Comparison of ENCODE assay signal across 10 cellular contexts in the genomic region with DNA sequence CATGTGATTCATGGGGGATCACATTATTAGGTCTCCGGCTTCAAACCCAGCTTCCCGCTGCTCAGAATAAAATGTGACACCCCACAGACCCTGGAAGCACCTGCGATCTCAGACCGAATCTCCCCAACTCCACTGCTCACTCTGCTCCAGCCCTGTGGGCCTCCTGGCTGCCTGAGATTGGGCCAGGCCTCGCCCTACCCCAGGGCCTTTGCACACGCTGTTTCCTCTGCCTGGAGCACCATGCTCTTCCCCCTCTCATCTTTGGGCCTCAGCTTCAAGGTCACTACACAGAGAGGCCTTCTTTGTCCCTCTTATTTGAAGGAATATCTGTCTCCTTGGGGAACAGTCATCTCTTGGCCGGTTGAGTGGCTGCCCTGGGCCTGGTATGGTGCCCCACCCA. TPM values are rescaled to one million over a fixed set of nuclear protein-coding genes. Genes with fewer than 3 reads are reported as not detected.
DNase-seq lines count a peak whose midpoint lies in the region; ATAC-seq, FAIRE-seq and TF ChIP-seq lines count a peak whose summit lies in the region.
"Had no signal": no experiment of that assay in that cellular context is flagged by ENCODE, and none has a peak within 500 bp of the region (broad histone marks: within the 10 kb centered on the region; RNA-seq: fewer than 3 reads in every experiment).

No MANE protein-coding gene starts in this region.

- H3K4me3 ChIP-seq in gastroesophageal sphincter = no peak overlapping the region
- H3K4me3 ChIP-seq in pancreas = no peak overlapping the region
- no peak overlapping the region for H3K4me3 ChIP-seq in uterus

- TF ChIP-seq POLR2A in gastroesophageal sphincter (IDR thresholded peaks at IDR 0.05) (no peak), uterus (IDR thresholded peaks at IDR 0.05) (no peak)

- WGBS in gastroesophageal sphincter (ENCODE audit: low coverage in 1 of 2), 2 donors = 77 to 93% methylated on average over 2 to 3 of the region's 7 CpGs
- 89 to 96% methylated on average over 7 of the region's 7 CpGs for WGBS in pancreas, 2 donors

- H3K4me1 ChIP-seq in gastroesophageal sphincter = peaks cover 0 to 97% (median 50%) of the 10 kb centered on the region in 3 donors
- peaks cover 25 to 31% (median 26%) of the 10 kb centered on the region in 3 donors for H3K4me1 ChIP-seq in pancreas
- peaks cover 5 to 14% of the 10 kb centered on the region in 2 donors for H3K4me1 ChIP-seq in uterus

- peaks cover under 1% of the 10 kb centered on the region for H3K36me3 Mint-ChIP-seq in activated naive CD8-positive, alpha-beta T cell treated with anti-CD3 and anti-CD28 coated beads for 36 hours
- H3K36me3 Mint-ChIP-seq in activated naive CD8-positive, alpha-beta T cell treated with anti-CD3 and anti-CD28 coated beads, Interleukin-2, amount 50 U/mL, for 24 hours (ENCODE audit: low read depth) = no peaks in the 10 kb centered on the region

- TF ChIP-seq EP300 in gastroesophageal sphincter (IDR thresholded peaks at IDR 0.05) = no peak

- intact Hi-C loops in pancreas (cut with DNase I) (no loop called here), uterus (cut with DNase I; ENCODE audit: low total_unique reads) (no loop called here)

- no peak for FAIRE-seq in pancreas (lab: Jason Lieb, UNC)

- H3K4me1 Mint-ChIP-seq in activated naive CD8-positive, alpha-beta T cell treated with anti-CD3 and anti-CD28 coated beads for 36 hours = peaks cover 8% of the 10 kb centered on the region
- peaks cover 16% of the 10 kb centered on the region for H3K4me1 Mint-ChIP-seq in activated naive CD8-positive, alpha-beta T cell treated with anti-CD3 and anti-CD28 coated beads, Interleukin-2, amount 50 U/mL, for 24 hours

- H3K27ac ChIP-seq in gastroesophageal sphincter = peak overlapping the region; percentile 69 to 96 (median 93)
- peak overlapping the region; percentile 73 to 81 (median 79) for H3K27ac ChIP-seq in pancreas
- peak overlapping the region; percentile 87 to 92 for H3K27ac ChIP-seq in uterus

- H3K36me3 ChIP-seq in gastroesophageal sphincter = no peaks in the 10 kb centered on the region
- H3K36me3 ChIP-seq in pancreas = no peaks in the 10 kb centered on the region
- no peaks in the 10 kb centered on the region for H3K36me3 ChIP-seq in uterus

- TF ChIP-seq CTCF in gastroesophageal sphincter (IDR thresholded peaks at IDR 0.05) (no peak), pancreas (IDR thresholded peaks at IDR 0.05) (no peak), uterus (IDR thresholded peaks at IDR 0.05) (no peak)

- H3K27ac Mint-ChIP-seq in activated naive CD8-positive, alpha-beta T cell treated with anti-CD3 and anti-CD28 coated beads for 36 hours = peak overlapping the region; percentile 38
- no peak overlapping the region for H3K27ac Mint-ChIP-seq in activated naive CD8-positive, alpha-beta T cell treated with anti-CD3 and anti-CD28 coated beads, Interleukin-2, amount 50 U/mL, for 24 hours

- no peak overlapping the region for H3K4me3 Mint-ChIP-seq in activated naive CD8-positive, alpha-beta T cell treated with anti-CD3 and anti-CD28 coated beads for 36 hours
- no peak overlapping the region for H3K4me3 Mint-ChIP-seq in activated naive CD8-positive, alpha-beta T cell treated with anti-CD3 and anti-CD28 coated beads, Interleukin-2, amount 50 U/mL, for 24 hours

- ATAC-seq in activated naive CD8-positive, alpha-beta T cell treated with anti-CD3 and anti-CD28 coated beads, Interleukin-2, amount 50 U/mL, for 24 hours = no peak
- ATAC-seq in gastroesophageal sphincter (no peak), pancreas (no peak), HG03280 (IDR thresholded peaks at IDR 0.05; ENCODE audit: unreplicated experiment) (no peak), GM19023 (IDR thresholded peaks at IDR 0.05; ENCODE audit: unreplicated experiment) (no peak)

- no peaks in the 10 kb centered on the region for H3K27me3 Mint-ChIP-seq in activated naive CD8-positive, alpha-beta T cell treated with anti-CD3 and anti-CD28 coated beads for 36 hours
- no peaks in the 10 kb centered on the region for H3K27me3 Mint-ChIP-seq in activated naive CD8-positive, alpha-beta T cell treated with anti-CD3 and anti-CD28 coated beads, Interleukin-2, amount 50 U/mL, for 24 hours

- H3K27me3 ChIP-seq in gastroesophageal sphincter (no peaks in the 10 kb centered on the region), pancreas (no peaks in the 10 kb centered on the region), uterus (no peaks in the 10 kb centered on the region)

- H3K9me3 ChIP-seq in gastroesophageal sphincter (peaks cover 0 to 8% (median 0%) of the 10 kb centered on the region in 3 donors), pancreas (no peaks in the 10 kb centered on the region), uterus (no peaks in the 10 kb centered on the region)

- H3K9me3 Mint-ChIP-seq in activated naive CD8-positive, alpha-beta T cell treated with anti-CD3 and anti-CD28 coated beads for 36 hours = peaks cover 1% of the 10 kb centered on the region
- H3K9me3 Mint-ChIP-seq in activated naive CD8-positive, alpha-beta T cell treated with anti-CD3 and anti-CD28 coated beads, Interleukin-2, amount 50 U/mL, for 24 hours = no peaks in the 10 kb centered on the region

- DNase-seq in activated naive CD8-positive, alpha-beta T cell treated with anti-CD3 and anti-CD28 coated beads for 36 hours = no peak
- no peak for DNase-seq in activated naive CD8-positive, alpha-beta T cell treated with anti-CD3 and anti-CD28 coated beads, Interleukin-2, amount 50 U/mL, for 24 hours
- DNase-seq in pancreas (peak in 1 of 6 donors; percentile 36), uterus (no peak), UCSD-AML1 (lab: John Stamatoyannopoulos, UW; ENCODE audit: unreplicated experiment) (no peak)
- DNase-seq: NCI-H146, T1000 had no signal

RNA-seq across cellular contexts. Expression of gene RBM38, which starts 48.8 kb away (rescaled TPM):
- 100 to 1,000 TPM; 142 to 144 TPM for total RNA-seq in activated naive CD8-positive, alpha-beta T cell treated with anti-CD3 and anti-CD28 coated beads for 36 hours
- total RNA-seq in gastroesophageal sphincter = 100 to 1,000 TPM in 2 of 4 donors, 10 to 100 TPM in 2; 50.9 to 190 (median 106) TPM
- 1 to 10 TPM; 3.9 to 10.0 (median 5.3) TPM for total RNA-seq in pancreas
- 10 to 100 TPM in 1 of 2 donors, 1 to 10 TPM in 1; 9.7 to 13.1 TPM for polyA plus RNA-seq in pancreas
- total RNA-seq in uterus = 10 to 100 TPM in 2 of 4 donors, 1 to 10 TPM in 2; 1.2 to 48.6 (median 8.8) TPM
